Comparison of ENCODE assay signal across 1 cellular context in the genomic region with DNA sequence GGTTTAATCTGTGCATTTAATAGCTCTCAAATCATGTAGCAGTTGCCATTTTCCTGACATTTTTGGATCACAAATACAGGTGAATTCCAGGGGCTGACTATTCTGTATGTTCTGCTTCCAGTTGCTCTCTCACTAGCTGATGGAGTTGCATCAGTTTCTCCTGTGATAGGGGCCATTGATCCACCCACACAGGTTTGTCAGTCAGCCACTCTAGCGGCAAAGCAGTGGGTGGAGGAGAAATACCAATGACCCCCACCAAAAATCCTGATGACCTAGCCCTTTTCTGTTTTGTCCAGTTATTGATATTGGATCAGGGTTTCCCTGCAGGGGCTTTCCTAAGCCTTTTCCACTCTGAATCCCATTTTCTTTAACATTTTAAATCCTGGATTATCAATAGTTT.
TF ChIP-seq lines count a peak whose summit lies in the region.

No MANE protein-coding gene starts in this region.

TF ChIP-seq in HCT116, 20 proteins besides CTCF, POLR2A, EP300 and RAD21:
- TF ChIP-seq, protein P1, sequence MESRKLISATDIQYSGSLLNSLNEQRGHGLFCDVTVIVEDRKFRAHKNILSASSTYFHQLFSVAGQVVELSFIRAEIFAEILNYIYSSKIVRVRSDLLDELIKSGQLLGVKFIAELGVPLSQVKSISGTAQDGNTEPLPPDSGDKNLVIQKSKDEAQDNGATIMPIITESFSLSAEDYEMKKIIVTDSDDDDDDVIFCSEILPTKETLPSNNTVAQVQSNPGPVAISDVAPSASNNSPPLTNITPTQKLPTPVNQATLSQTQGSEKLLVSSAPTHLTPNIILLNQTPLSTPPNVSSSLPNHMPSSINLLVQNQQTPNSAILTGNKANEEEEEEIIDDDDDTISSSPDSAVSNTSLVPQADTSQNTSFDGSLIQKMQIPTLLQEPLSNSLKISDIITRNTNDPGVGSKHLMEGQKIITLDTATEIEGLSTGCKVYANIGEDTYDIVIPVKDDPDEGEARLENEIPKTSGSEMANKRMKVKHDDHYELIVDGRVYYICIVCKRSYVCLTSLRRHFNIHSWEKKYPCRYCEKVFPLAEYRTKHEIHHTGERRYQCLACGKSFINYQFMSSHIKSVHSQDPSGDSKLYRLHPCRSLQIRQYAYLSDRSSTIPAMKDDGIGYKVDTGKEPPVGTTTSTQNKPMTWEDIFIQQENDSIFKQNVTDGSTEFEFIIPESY (IDR thresholded peaks at IDR 0.05; ENCODE audit: extremely low read depth, insufficient replicate concordance, low read length): no peak
- peak; percentile 43; the same call in 1 of the 2 replicates for TF ChIP-seq EGR1 (IDR thresholded peaks at IDR 0.05; ENCODE audit: low read depth)
